ENCODE assay signal across 8 cellular contexts in the genomic region with DNA sequence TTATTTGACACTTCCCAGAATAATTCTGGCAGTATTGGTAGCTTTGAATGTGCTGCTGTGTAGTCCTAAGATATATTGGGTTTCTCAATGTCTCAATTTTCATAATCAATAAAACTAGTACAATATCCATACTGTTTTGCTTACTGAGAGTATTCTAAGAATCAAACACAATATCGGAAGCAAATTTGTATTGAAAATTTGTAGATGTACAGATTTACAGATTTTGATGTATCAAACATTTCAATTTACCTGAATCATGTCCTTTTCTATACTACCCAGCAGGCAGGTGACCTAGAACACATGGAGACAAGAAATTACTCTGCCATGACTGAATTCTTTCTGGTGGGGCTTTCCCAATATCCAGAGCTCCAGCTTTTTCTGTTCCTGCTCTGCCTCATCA. TPM values are rescaled to one million over a fixed set of nuclear protein-coding genes. Genes with fewer than 3 reads are reported as not detected.
"Had no signal": no experiment of that assay in that cellular context is flagged by ENCODE, and none has a peak within 500 bp of the region (broad histone marks: within the 10 kb centered on the region; RNA-seq: fewer than 3 reads in every experiment).

A gene with protein sequence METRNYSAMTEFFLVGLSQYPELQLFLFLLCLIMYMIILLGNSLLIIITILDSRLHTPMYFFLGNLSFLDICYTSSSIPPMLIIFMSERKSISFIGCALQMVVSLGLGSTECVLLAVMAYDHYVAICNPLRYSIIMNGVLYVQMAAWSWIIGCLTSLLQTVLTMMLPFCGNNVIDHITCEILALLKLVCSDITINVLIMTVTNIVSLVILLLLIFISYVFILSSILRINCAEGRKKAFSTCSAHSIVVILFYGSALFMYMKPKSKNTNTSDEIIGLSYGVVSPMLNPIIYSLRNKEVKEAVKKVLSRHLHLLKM (plus strand): TSS at position 301 of the 400 bp plus-strand sequence. CDS start 0 bp downstream, at position 301.

- ATAC-seq: GM12878 had no signal

- DNase-seq: GDM1, GF-D8 had no signal

- FAIRE-seq: G401.6, GM12878, GM12891, GM18507, GM19239 had no signal

- H3K4me3 ChIP-seq: GM12878 had no signal

RNA-seq across cellular contexts. Expression of the gene that starts here (rescaled TPM):
- total RNA-seq: G401, GM12878 had no signal
